10 cellular contexts compared by ENCODE assay signal in genomic region chr12:116537149-116537904, GRCh38. TPM values are rescaled to one million over a fixed set of nuclear protein-coding genes. Genes with fewer than 3 reads are reported as not detected.
DNase-seq lines count a peak whose midpoint lies in the region; ATAC-seq and TF ChIP-seq lines count a peak whose summit lies in the region.
"Had no signal": no experiment of that assay in that cellular context is flagged by ENCODE, and none has a peak within 500 bp of the region (broad histone marks: within the 10 kb centered on the region; RNA-seq: fewer than 3 reads in every experiment).

No MANE protein-coding gene starts in this region.

- H3K27ac ChIP-seq in left lung = peak overlapping the region in 1 of 2 donors; percentile 8

- TF ChIP-seq CTCF in nephron progenitor cell (IDR thresholded peaks at IDR 0.05) = no peak
- no peak for TF ChIP-seq CTCF in left lung (IDR thresholded peaks at IDR 0.05)

- H3K27ac Mint-ChIP-seq in nephron progenitor cell = peak overlapping the region; percentile 90

- H3K27me3 ChIP-seq in left lung = no peaks in the 10 kb centered on the region

- H3K4me1 Mint-ChIP-seq in nephron progenitor cell = peaks cover 77% of the 10 kb centered on the region

- H3K36me3 Mint-ChIP-seq in nephron progenitor cell (ENCODE audit: low read depth) = no peaks in the 10 kb centered on the region

- peak; percentile 64 for DNase-seq in HK-2 (ENCODE audit: unreplicated experiment)
- no peak for DNase-seq in nephron progenitor cell
- DNase-seq in SKM-1 treated with dmso at 0.1 percent for 144 hours (lab: John Stamatoyannopoulos, UW; ENCODE audit: unreplicated experiment) = no peak
- no peak for DNase-seq in NOMO-1 treated with DMSO at 0.1 percent for 48 hours (lab: John Stamatoyannopoulos, UW; ENCODE audit: unreplicated experiment)
- no peak for DNase-seq in left lung
- DNase-seq: hippocampal formation; stimulated activated naive CD4-positive, alpha-beta T cell treated with Interleukin-2 at 50 U/mL for 16 hours had no signal

- no peaks in the 10 kb centered on the region for H3K9me3 ChIP-seq in left lung

- H3K9me3 Mint-ChIP-seq in nephron progenitor cell = no peaks in the 10 kb centered on the region

- H3K4me3 ChIP-seq in left lung = no peak overlapping the region

- ATAC-seq in GM18517 (IDR thresholded peaks at IDR 0.05; ENCODE audit: unreplicated experiment) (peak; percentile 20), GM21529 (IDR thresholded peaks at IDR 0.05; ENCODE audit: unreplicated experiment) (peak; percentile 35), GM19324 (IDR thresholded peaks at IDR 0.05; ENCODE audit: low FRiP score, unreplicated experiment) (no peak), left lung (no peak)

- intact Hi-C loops in left lung (cut with DNase I) = no loop called here

- H3K4me1 ChIP-seq in left lung = peaks cover 13 to 60% of the 10 kb centered on the region in 2 donors

- peaks cover 2% of the 10 kb centered on the region for H3K27me3 Mint-ChIP-seq in nephron progenitor cell (ENCODE audit: low read depth, poor library complexity)

- no peak overlapping the region for H3K4me3 Mint-ChIP-seq in nephron progenitor cell

- H3K36me3 ChIP-seq in left lung = no peaks in the 10 kb centered on the region

RNA-seq across cellular contexts. Expression of gene MAP1LC3B2, which starts 21.9 kb away (rescaled TPM):
- total RNA-seq in left lung = 1 to 10 TPM in 1 of 2 donors, not detected in 1; 1.5 TPM

Comparison
In these comparisons a context has a peak if more than half of its experiments do, and no peak if none do; other contexts are left out.
1. ATAC-seq: peak in GM18517 (single experiment) and GM21529 (single experiment); none in GM19324 (single experiment) and left lung (single experiment).